Comparison of ENCODE assay signal across 1 cellular context in genomic region chr10:13340626-13341370, GRCh38.
TF ChIP-seq lines count a peak whose summit lies in the region.

No MANE protein-coding gene starts in this region.

TF ChIP-seq in WTC11, 78 proteins besides CTCF, POLR2A, EP300 and RAD21 (continued from another document):
- no peak for TF ChIP-seq IRF1 (CRISPR knock-in tag; IDR thresholded peaks at IDR 0.05)
- TF ChIP-seq EMX1 (CRISPR knock-in tag; IDR thresholded peaks at IDR 0.05) = no peak
- TF ChIP-seq RELA (CRISPR knock-in tag; IDR thresholded peaks at IDR 0.05; ENCODE audit: borderline replicate concordance) = no peak
- TF ChIP-seq JAZF1 (CRISPR knock-in tag; IDR thresholded peaks at IDR 0.05) = no peak
- no peak for TF ChIP-seq ZNF232 (CRISPR knock-in tag; IDR thresholded peaks at IDR 0.05)
